Comparison of ENCODE assay signal across 12 cellular contexts in the genomic region with DNA sequence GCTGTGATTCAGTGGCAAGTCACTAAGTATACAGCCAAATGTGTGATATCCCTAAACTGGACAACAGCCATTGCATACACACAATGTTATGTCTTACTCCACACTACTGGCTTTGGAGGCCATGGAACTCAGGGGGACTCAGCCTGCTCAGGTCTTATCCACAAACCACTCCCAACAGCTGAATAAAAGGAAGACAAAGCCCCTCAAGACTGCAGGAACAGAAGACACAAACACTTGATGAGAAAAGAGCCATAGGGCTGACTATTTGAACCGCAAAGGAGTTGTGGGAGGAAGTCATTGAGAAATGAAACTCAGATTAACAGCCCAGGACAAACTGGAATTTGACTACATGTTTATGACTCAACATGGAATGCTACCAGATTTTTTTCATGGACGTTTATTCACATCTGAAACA. TPM values are rescaled to one million over a fixed set of nuclear protein-coding genes. Genes with fewer than 3 reads are reported as not detected.
DNase-seq lines count a peak whose midpoint lies in the region; ATAC-seq and TF ChIP-seq lines count a peak whose summit lies in the region.
"Had no signal": no experiment of that assay in that cellular context is flagged by ENCODE, and none has a peak within 500 bp of the region (broad histone marks: within the 10 kb centered on the region; RNA-seq: fewer than 3 reads in every experiment).

No MANE protein-coding gene starts in this region.

- H3K9me3 Mint-ChIP-seq in activated T-helper 1 cell treated with anti-CD3 and anti-CD28 coated beads, Interleukin-12 subunit alpha, Interleukin-12 subunit beta, Interleukin-2, Interleukin-4 antibody, amounts not matched to agents 30 ng/mL and 10 ng/mL and 1 ng/mL, durations not matched to agents 14 hours and 24 hours and 36 hours = no peaks in the 10 kb centered on the region
- no peaks in the 10 kb centered on the region for H3K9me3 Mint-ChIP-seq in CD8-positive, alpha-beta T cell
- H3K9me3 Mint-ChIP-seq: IgD-negative memory B cell had no signal

- WGBS in right cardiac atrium = 37% methylated on average over 2 of the region's 2 CpGs

- DNase-seq in right cardiac atrium (no peak), cardiac septum (ENCODE audit: low spot score) (no peak), kidney epithelial cell (ENCODE audit: low read depth) (peak; percentile 88), mesenteric fat pad (ENCODE audit: low spot score) (no peak)
- no peak for DNase-seq in activated T-helper 1 cell treated with anti-CD3 and anti-CD28 coated beads, Interleukin-12 subunit alpha, Interleukin-12 subunit beta, Interleukin-2, Interleukin-4 antibody, amounts not matched to agents 30 ng/mL and 10 ng/mL and 1 ng/mL, durations not matched to agents 14 hours and 24 hours and 36 hours (ENCODE audit: low spot score)
- DNase-seq in CD8-positive, alpha-beta T cell = no peak
- DNase-seq: cortex of kidney, T-helper 17 cell had no signal

- peak overlapping the region; percentile 24 for H3K4me3 Mint-ChIP-seq in activated T-helper 1 cell treated with anti-CD3 and anti-CD28 coated beads, Interleukin-12 subunit alpha, Interleukin-12 subunit beta, Interleukin-2, Interleukin-4 antibody, amounts not matched to agents 30 ng/mL and 10 ng/mL and 1 ng/mL, durations not matched to agents 14 hours and 24 hours and 36 hours
- H3K4me3 Mint-ChIP-seq in CD8-positive, alpha-beta T cell = no peak overlapping the region
- H3K4me3 Mint-ChIP-seq: IgD-negative memory B cell, T-helper 17 cell had no signal

- CTCF ChIA-PET in CD8-positive, alpha-beta T cell (lab: Charles Lee) = interaction anchor here (0.6 kb wide), 1 partner anchor 111 kb away, joined by 3 read pairs; no protein-coding TSS in a partner anchor

- H3K4me3 ChIP-seq in right cardiac atrium (ENCODE audit: low read length) (no peak overlapping the region), kidney epithelial cell (ENCODE audit: low read depth, low read length) (no peak overlapping the region)
- no peak overlapping the region for H3K4me3 ChIP-seq in CD8-positive, alpha-beta T cell (ENCODE audit: low read depth, low read length)

- no peak for TF ChIP-seq CTCF in kidney epithelial cell (IDR thresholded peaks at IDR 0.05; ENCODE audit: insufficient read depth, low read length, poor library complexity, severe bottlenecking)
- no peak for TF ChIP-seq CTCF in CD8-positive, alpha-beta T cell (IDR thresholded peaks at IDR 0.05)

- H3K4me1 Mint-ChIP-seq in activated T-helper 1 cell treated with anti-CD3 and anti-CD28 coated beads, Interleukin-12 subunit alpha, Interleukin-12 subunit beta, Interleukin-2, Interleukin-4 antibody, amounts not matched to agents 30 ng/mL and 10 ng/mL and 1 ng/mL, durations not matched to agents 14 hours and 24 hours and 36 hours (ENCODE audit: low read depth) = peaks cover 62% of the 10 kb centered on the region
- peaks cover 53% of the 10 kb centered on the region for H3K4me1 Mint-ChIP-seq in CD8-positive, alpha-beta T cell (ENCODE audit: low read depth)

- no peaks in the 10 kb centered on the region for H3K36me3 ChIP-seq in kidney epithelial cell (ENCODE audit: control insufficient read depth, insufficient read depth, low read length)
- no peaks in the 10 kb centered on the region for H3K36me3 ChIP-seq in CD8-positive, alpha-beta T cell (ENCODE audit: insufficient read depth, low read length)
- H3K36me3 ChIP-seq: neutrophil had no signal

- intact Hi-C loops in right cardiac atrium (cut with DNase I) (no loop called here), cardiac septum (cut with DNase I) (no loop called here)
- intact Hi-C loops in activated T-helper 1 cell treated with anti-CD3 and anti-CD28 coated beads, Interleukin-12 subunit alpha, Interleukin-12 subunit beta, Interleukin-2, Interleukin-4 antibody, amounts not matched to agents 30 ng/mL and 10 ng/mL and 1 ng/mL, durations not matched to agents 14 hours and 24 hours and 36 hours (cut with micrococcal nuclease) = no loop called here
- intact Hi-C loops in CD8-positive, alpha-beta T cell (cut with DNase I, micrococcal nuclease) = no loop called here

- H3K4me1 ChIP-seq in right cardiac atrium (ENCODE audit: control insufficient read depth, insufficient read depth, low read length) = peaks cover 7% of the 10 kb centered on the region
- peaks cover 53% of the 10 kb centered on the region for H3K4me1 ChIP-seq in CD8-positive, alpha-beta T cell (ENCODE audit: insufficient read depth, low read length)

- H3K27ac Mint-ChIP-seq in activated T-helper 1 cell treated with anti-CD3 and anti-CD28 coated beads, Interleukin-12 subunit alpha, Interleukin-12 subunit beta, Interleukin-2, Interleukin-4 antibody, amounts not matched to agents 30 ng/mL and 10 ng/mL and 1 ng/mL, durations not matched to agents 14 hours and 24 hours and 36 hours = peak overlapping the region; percentile 68
- no peak overlapping the region for H3K27ac Mint-ChIP-seq in CD8-positive, alpha-beta T cell
- H3K27ac Mint-ChIP-seq: IgD-negative memory B cell had no signal

- H3K27ac ChIP-seq in right cardiac atrium (ENCODE audit: low read length) = no peak overlapping the region
- H3K27ac ChIP-seq in CD8-positive, alpha-beta T cell (ENCODE audit: low read depth, low read length) = no peak overlapping the region
- H3K27ac ChIP-seq: neutrophil had no signal

- POLR2A ChIA-PET in CD8-positive, alpha-beta T cell (lab: Charles Lee) = no interaction called here

- H3K9me3 ChIP-seq in right cardiac atrium (ENCODE audit: control insufficient read depth, low read length) = no peaks in the 10 kb centered on the region
- no peaks in the 10 kb centered on the region for H3K9me3 ChIP-seq in CD8-positive, alpha-beta T cell (ENCODE audit: low read length)
- H3K9me3 ChIP-seq: neutrophil had no signal

- H3K27me3 ChIP-seq in right cardiac atrium (ENCODE audit: control insufficient read depth, insufficient read depth) (no peaks in the 10 kb centered on the region), kidney epithelial cell (ENCODE audit: control insufficient read depth, insufficient read depth, low read length) (no peaks in the 10 kb centered on the region)
- no peaks in the 10 kb centered on the region for H3K27me3 ChIP-seq in CD8-positive, alpha-beta T cell (ENCODE audit: insufficient read depth, low read length)

- H3K36me3 Mint-ChIP-seq in activated T-helper 1 cell treated with anti-CD3 and anti-CD28 coated beads, Interleukin-12 subunit alpha, Interleukin-12 subunit beta, Interleukin-2, Interleukin-4 antibody, amounts not matched to agents 30 ng/mL and 10 ng/mL and 1 ng/mL, durations not matched to agents 14 hours and 24 hours and 36 hours (ENCODE audit: low read depth) = peaks cover 5% of the 10 kb centered on the region
- H3K36me3 Mint-ChIP-seq in CD8-positive, alpha-beta T cell = no peaks in the 10 kb centered on the region
- H3K36me3 Mint-ChIP-seq: IgD-negative memory B cell had no signal

- no peaks in the 10 kb centered on the region for H3K27me3 Mint-ChIP-seq in activated T-helper 1 cell treated with anti-CD3 and anti-CD28 coated beads, Interleukin-12 subunit alpha, Interleukin-12 subunit beta, Interleukin-2, Interleukin-4 antibody, amounts not matched to agents 30 ng/mL and 10 ng/mL and 1 ng/mL, durations not matched to agents 14 hours and 24 hours and 36 hours (ENCODE audit: insufficient read depth)
- H3K27me3 Mint-ChIP-seq in CD8-positive, alpha-beta T cell (ENCODE audit: low read depth) = no peaks in the 10 kb centered on the region
- H3K27me3 Mint-ChIP-seq: T-helper 17 cell had no signal

- peak; percentile 31 to 57 for ATAC-seq in right cardiac atrium
- ATAC-seq in HG02981 (IDR thresholded peaks at IDR 0.05; ENCODE audit: unreplicated experiment) = no peak
- no peak for ATAC-seq in CD8-positive, alpha-beta T cell
- no peak for ATAC-seq in HG02763 (IDR thresholded peaks at IDR 0.05; ENCODE audit: unreplicated experiment)
- ATAC-seq: T-helper 17 cell had no signal

RNA-seq across cellular contexts. Expression of a gene that starts 40.9 kb away (rescaled TPM):
- total RNA-seq in right cardiac atrium = 1 to 10 TPM in 2 of 4 donors, under 1 TPM in 2; 0.34 to 1.6 (median 1.1) TPM
- polyA plus RNA-seq in right cardiac atrium = 0.32 TPM
- 0.75 TPM for total RNA-seq in cardiac septum
- total RNA-seq in activated T-helper 1 cell treated with anti-CD3 and anti-CD28 coated beads, Interleukin-12 subunit alpha, Interleukin-12 subunit beta, Interleukin-2, Interleukin-4 antibody, amounts not matched to agents 30 ng/mL and 10 ng/mL and 1 ng/mL, durations not matched to agents 14 hours and 24 hours and 36 hours = 67.4 and 67.9 TPM in 2 replicates
- total RNA-seq in kidney epithelial cell = 0.46 and 1.4 TPM in 2 replicates
- total RNA-seq in CD8-positive, alpha-beta T cell = 1 to 10 TPM; 3.5 to 4.3 TPM
- total RNA-seq in mesenteric fat pad = 10.9 TPM

Comparison
In these comparisons a context has a peak if more than half of its experiments do, and no peak if none do; other contexts are left out.
1. ATAC-seq: peak in right cardiac atrium (2 of 2); none in HG02981 (single experiment), CD8-positive, alpha-beta T cell (single experiment) and HG02763 (single experiment).